ENCODE assay signal across 11 cellular contexts in the genomic region with DNA sequence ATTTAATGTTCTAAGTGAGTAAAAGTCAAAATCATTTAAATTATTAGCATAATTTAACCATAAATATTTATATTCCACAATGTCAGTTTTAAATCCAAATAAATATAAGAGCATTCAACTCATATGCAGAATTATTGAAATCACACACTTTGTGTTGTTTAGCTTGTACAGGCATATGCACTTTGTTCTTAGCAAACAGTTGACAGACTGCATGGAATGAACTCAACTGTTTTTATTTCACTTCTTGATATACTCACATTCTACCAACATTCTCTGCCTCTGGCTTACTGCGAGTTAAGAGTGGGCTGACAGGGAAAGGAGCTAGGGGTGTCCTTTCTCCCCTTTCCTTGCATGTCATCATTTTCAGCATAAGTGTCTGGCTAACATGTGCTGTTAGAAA. TPM values are rescaled to one million over a fixed set of nuclear protein-coding genes. Genes with fewer than 3 reads are reported as not detected.
"Had no signal": no experiment of that assay in that cellular context is flagged by ENCODE, and none has a peak within 500 bp of the region (broad histone marks: within the 10 kb centered on the region; RNA-seq: fewer than 3 reads in every experiment).

No MANE protein-coding gene starts in this region.

- H3K27ac Mint-ChIP-seq: GM23338, HFFc6 had no signal

- H3K9me3 Mint-ChIP-seq: GM23338, H9, HFFc6 had no signal

- H3K9ac ChIP-seq: GM23248 had no signal

- H3K9me3 ChIP-seq: HAP-1 had no signal

- H3K4me3 ChIP-seq: GM23248, GM23338, HAP-1 had no signal

- H3K4me3 Mint-ChIP-seq: GM23338, H9, HFFc6 had no signal

- FAIRE-seq: H1, H54 had no signal

- H3K36me3 ChIP-seq: HAP-1 had no signal

- H2AFZ ChIP-seq: GM23248, GM23338 had no signal

- H3K4me2 ChIP-seq: GM23338 had no signal

- H3K27ac ChIP-seq: GM23248 had no signal

- DNase-seq: GM23248, GOT3, H7, H9, HCEC 1CT, HFFc6 had no signal

- H3K4me1 ChIP-seq: HAP-1 had no signal

- ATAC-seq: GM23338, HCT116 had no signal

RNA-seq across cellular contexts. Expression of a gene that starts 7.6 kb away (rescaled TPM):
- total RNA-seq: HFFc6 had no signal
